In genomic region chr3:8657804-8658311, GRCh38 we compare ENCODE assay signal across 9 cellular contexts. TPM values are rescaled to one million over a fixed set of nuclear protein-coding genes. Genes with fewer than 3 reads are reported as not detected.
DNase-seq lines count a peak whose midpoint lies in the region; ATAC-seq and TF ChIP-seq lines count a peak whose summit lies in the region.
"Had no signal": no experiment of that assay in that cellular context is flagged by ENCODE, and none has a peak within 500 bp of the region (broad histone marks: within the 10 kb centered on the region; RNA-seq: fewer than 3 reads in every experiment).

No MANE protein-coding gene starts in this region.

- no peaks in the 10 kb centered on the region for H3K79me1 ChIP-seq in mesenchymal stem cell (replicated peaks; ENCODE audit: low read length, poor library complexity, severe bottlenecking)

- no peak overlapping the region for H2AK5ac ChIP-seq in mesenchymal stem cell (ENCODE audit: low read length, severe bottlenecking)

- TF ChIP-seq CTCF in foreskin keratinocyte (conservative IDR thresholded peaks at IDR 0.05) (no peak), tibial nerve (IDR thresholded peaks at IDR 0.05) (no peak)

- H2BK15ac ChIP-seq in mesenchymal stem cell (ENCODE audit: low read depth, poor library complexity, severe bottlenecking) = no peak overlapping the region

- H3K36me3 Mint-ChIP-seq in effector memory CD8-positive, alpha-beta T cell (ENCODE audit: insufficient read depth) = peaks cover 4% of the 10 kb centered on the region

- H2BK5ac ChIP-seq in mesenchymal stem cell (ENCODE audit: low read depth, low read length, poor library complexity, severe bottlenecking) = no peak overlapping the region

- H3K4me2 ChIP-seq in mesenchymal stem cell (ENCODE audit: low read length, poor library complexity, severe bottlenecking) = no peak overlapping the region

- H2BK120ac ChIP-seq in mesenchymal stem cell (ENCODE audit: low read depth, low read length) = no peak overlapping the region

- DNase-seq in foreskin keratinocyte = no peak
- DNase-seq in tibial nerve (ENCODE audit: low spot score in 2 of 2) = no peak
- DNase-seq in mesenchymal stem cell = no peak
- no peak for DNase-seq in effector memory CD8-positive, alpha-beta T cell
- DNase-seq in OCI-M1 (lab: John Stamatoyannopoulos, UW) = no peak
- DNase-seq: activated T-cell treated with anti-CD3 and anti-CD28 coated beads, Interleukin-2, amount 50 U/mL, for 72 hours; retina had no signal

- TF ChIP-seq EP300 in tibial nerve (IDR thresholded peaks at IDR 0.05) = no peak

- H3K4me1 Mint-ChIP-seq in effector memory CD8-positive, alpha-beta T cell (ENCODE audit: low read depth in 2 of 2) = no peaks in the 10 kb centered on the region

- H3K36me3 ChIP-seq in tibial nerve = no peaks in the 10 kb centered on the region
- no peaks in the 10 kb centered on the region for H3K36me3 ChIP-seq in mesenchymal stem cell (ENCODE audit: control insufficient read depth in 1 of 2, insufficient read depth in 2 of 2, low read depth in 1 of 2, low read length in 2 of 2)

- H3K18ac ChIP-seq in mesenchymal stem cell (ENCODE audit: low read depth in 1 of 2, low read length in 2 of 2) = no peak overlapping the region

- H3K27ac Mint-ChIP-seq in effector memory CD8-positive, alpha-beta T cell = no peak overlapping the region
- H3K27ac Mint-ChIP-seq: activated T-cell treated with anti-CD3 and anti-CD28 coated beads, Interleukin-2, amount 50 U/mL, for 72 hours had no signal

- H4K8ac ChIP-seq in mesenchymal stem cell (ENCODE audit: low read length) = no peak overlapping the region

- peak; percentile 50 for ATAC-seq in GM21360 (IDR thresholded peaks at IDR 0.05; ENCODE audit: unreplicated experiment)
- ATAC-seq in HG03354 (IDR thresholded peaks at IDR 0.05; ENCODE audit: poor library complexity, severe bottlenecking, unreplicated experiment) = peak; percentile 32
- peak; percentile 7 for ATAC-seq in foreskin keratinocyte
- no peak for ATAC-seq in effector memory CD8-positive, alpha-beta T cell (replicated peaks)
- ATAC-seq: activated T-cell treated with anti-CD3 and anti-CD28 coated beads, Interleukin-2, amount 50 U/mL, for 72 hours had no signal

- no peak overlapping the region for H3K23ac ChIP-seq in mesenchymal stem cell (ENCODE audit: low read length in 2 of 2)

- H3K9me3 ChIP-seq in tibial nerve (peaks cover 0 to 5% (median 0%) of the 10 kb centered on the region in 4 donors), mesenchymal stem cell (ENCODE audit: control insufficient read depth, low read length) (peaks cover 6% of the 10 kb centered on the region)

- TF ChIP-seq POLR2A in tibial nerve (IDR thresholded peaks at IDR 0.05) = no peak

- H3K4me3 Mint-ChIP-seq in effector memory CD8-positive, alpha-beta T cell = no peak overlapping the region
- H3K4me3 Mint-ChIP-seq: activated T-cell treated with anti-CD3 and anti-CD28 coated beads, Interleukin-2, amount 50 U/mL, for 72 hours had no signal

- 61 to 66% methylated on average over 8 of the region's 8 CpGs for WGBS in tibial nerve, 2 donors
- WGBS in mesenchymal stem cell = 97% methylated on average over 8 of the region's 8 CpGs

- H3K9me3 Mint-ChIP-seq in effector memory CD8-positive, alpha-beta T cell = no peaks in the 10 kb centered on the region

- H3K4me3 ChIP-seq in tibial nerve (no peak overlapping the region), mesenchymal stem cell (ENCODE audit: insufficient read depth in 1 of 2, low read depth in 1 of 2, low read length in 2 of 2) (no peak overlapping the region)

- no peak overlapping the region for H4K91ac ChIP-seq in mesenchymal stem cell (ENCODE audit: low read length)

- H3K27ac ChIP-seq in foreskin keratinocyte (no peak overlapping the region), tibial nerve (peak overlapping the region; percentile 20 to 72 (median 62)), mesenchymal stem cell (ENCODE audit: low read length, poor library complexity, severe bottlenecking) (no peak overlapping the region)

- no peaks in the 10 kb centered on the region for H3K4me1 ChIP-seq in foreskin keratinocyte
- H3K4me1 ChIP-seq in tibial nerve = peaks cover 0 to 35% (median 10%) of the 10 kb centered on the region in 4 donors
- peaks cover 8% of the 10 kb centered on the region for H3K4me1 ChIP-seq in mesenchymal stem cell (ENCODE audit: control insufficient read depth, insufficient read depth, low read depth, low read length)

- H3K27me3 ChIP-seq in foreskin keratinocyte (peaks cover 6% of the 10 kb centered on the region), tibial nerve (no peaks in the 10 kb centered on the region), mesenchymal stem cell (ENCODE audit: control insufficient read depth in 1 of 2, insufficient read depth in 1 of 2, low read length in 2 of 2) (peaks cover 2 to 52% of the 10 kb centered on the region in 2 experiments)

- H2BK12ac ChIP-seq in mesenchymal stem cell (ENCODE audit: low read length in 2 of 2) = no peak overlapping the region

- H3K9ac ChIP-seq in mesenchymal stem cell (ENCODE audit: low read length) = no peak overlapping the region

- no peak overlapping the region for H3K14ac ChIP-seq in mesenchymal stem cell (ENCODE audit: low read length in 2 of 2)

- H3K4ac ChIP-seq in mesenchymal stem cell (ENCODE audit: low read depth in 1 of 2, low read length in 2 of 2) = no peak overlapping the region

- H2AFZ ChIP-seq in mesenchymal stem cell (ENCODE audit: low read depth, low read length) = no peak overlapping the region

- peaks cover 13 to 30% of the 10 kb centered on the region in 2 donors for H3K27me3 Mint-ChIP-seq in effector memory CD8-positive, alpha-beta T cell

RNA-seq across cellular contexts. Expression of gene SSUH2, which starts 13.3 kb away (rescaled TPM):
- 0.11 and 0.27 TPM in 2 replicates for total RNA-seq in foreskin keratinocyte
- polyA plus RNA-seq in foreskin keratinocyte = 0.07 and 0.12 TPM in 2 replicates
- under 1 TPM in 2 of 4 donors, not detected in 2; 0.42 to 0.44 TPM for total RNA-seq in tibial nerve
- polyA plus RNA-seq in mesenchymal stem cell (2013, experiment 1 of 2) = 0.03 TPM
- not detected for polyA plus RNA-seq in mesenchymal stem cell (2013, experiment 2 of 2)

Comparison
In these comparisons a context has a peak if more than half of its experiments do, and no peak if none do; other contexts are left out.
1. H3K27ac ChIP-seq: peak in tibial nerve (4 of 4); none in foreskin keratinocyte (single experiment) and mesenchymal stem cell (single experiment).